In the genomic region with DNA sequence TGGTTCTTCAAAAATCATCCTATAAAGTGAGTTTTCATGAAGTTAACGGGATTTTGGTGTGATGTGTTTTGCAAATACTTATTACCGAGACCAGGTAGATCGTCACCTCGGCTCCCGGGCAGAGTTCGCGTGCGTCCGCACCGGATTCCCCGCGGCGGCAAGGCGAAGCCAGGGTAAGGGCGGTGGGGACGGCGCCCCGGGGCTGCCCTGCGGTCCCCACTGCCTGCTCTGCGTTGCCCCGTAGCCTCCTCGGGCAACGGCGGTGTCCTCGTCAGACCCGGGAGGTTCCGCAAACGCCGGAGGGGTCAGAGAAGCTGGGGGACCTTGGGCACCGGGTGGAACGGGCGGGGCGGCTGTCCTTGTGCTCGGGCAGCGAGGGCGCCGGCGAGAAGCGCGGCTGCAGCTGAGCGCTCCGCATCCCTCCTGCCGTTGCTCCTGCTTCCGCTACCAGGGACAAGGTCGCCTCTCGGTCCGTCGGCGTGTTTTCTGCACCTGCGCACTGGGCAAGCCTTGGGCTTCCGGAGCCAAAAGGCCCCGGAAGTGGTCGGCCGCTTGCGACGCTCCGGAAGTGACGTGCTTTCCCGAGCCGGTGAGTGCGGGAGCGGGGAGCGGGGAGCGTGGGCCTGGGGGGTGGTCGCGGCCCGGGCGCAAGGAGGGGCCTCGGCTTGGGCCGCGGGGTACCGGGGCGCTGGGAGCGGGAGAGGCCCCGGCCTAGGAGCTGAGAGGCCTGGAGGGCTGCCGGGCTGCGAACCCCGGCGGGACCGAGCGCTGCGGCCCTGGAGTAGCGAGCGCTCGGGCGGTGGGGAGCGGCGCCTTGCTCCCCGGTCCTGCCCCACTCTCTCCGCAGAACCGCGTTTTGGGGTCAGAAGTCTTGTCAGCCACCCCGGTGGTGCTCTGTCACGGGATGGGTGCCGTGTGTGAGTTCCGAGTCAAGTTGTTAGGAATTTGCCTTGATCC, we compare ENCODE assay signal across 1 cellular context.
TF ChIP-seq lines count a peak whose summit lies in the region.

A gene with protein sequence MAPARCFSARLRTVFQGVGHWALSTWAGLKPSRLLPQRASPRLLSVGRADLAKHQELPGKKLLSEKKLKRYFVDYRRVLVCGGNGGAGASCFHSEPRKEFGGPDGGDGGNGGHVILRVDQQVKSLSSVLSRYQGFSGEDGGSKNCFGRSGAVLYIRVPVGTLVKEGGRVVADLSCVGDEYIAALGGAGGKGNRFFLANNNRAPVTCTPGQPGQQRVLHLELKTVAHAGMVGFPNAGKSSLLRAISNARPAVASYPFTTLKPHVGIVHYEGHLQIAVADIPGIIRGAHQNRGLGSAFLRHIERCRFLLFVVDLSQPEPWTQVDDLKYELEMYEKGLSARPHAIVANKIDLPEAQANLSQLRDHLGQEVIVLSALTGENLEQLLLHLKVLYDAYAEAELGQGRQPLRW (plus strand): TSS at position 560 of the 957 bp plus-strand sequence. CDS start 10,393 bp downstream, outside the sequence.

TF ChIP-seq in H1, 55 proteins besides CTCF, POLR2A, EP300 and RAD21:
- TF ChIP-seq NRF1 (IDR thresholded peaks at IDR 0.05; ENCODE audit: low read depth, low read length) (peak; percentile 60), BCL11A (IDR thresholded peaks at IDR 0.05; ENCODE audit: low read depth in 2 of 2, low read length in 2 of 2) (no peak), TAF7 (optimal IDR thresholded peaks at IDR 0.05; ENCODE audit: borderline replicate concordance, low read depth, low read length) (peak; percentile 60), GTF2F1 (IDR thresholded peaks at IDR 0.05; ENCODE audit: borderline replicate concordance, low read depth, low read length) (0 out of 2 replicates have a peak, but pooled peaks have one; percentile 64), HDAC2 (IDR thresholded peaks at IDR 0.05; ENCODE audit: borderline replicate concordance in 1 of 2, low read depth in 2 of 2, low read length in 2 of 2) (peak in 1 of 2 experiments; percentile 22; a peak in 1 of 4 replicates), SIN3A (conservative IDR thresholded peaks at IDR 0.05 in 1 of 2, IDR thresholded peaks at IDR 0.05 in 1 of 2; ENCODE audit: low read depth in 1 of 2, low read length in 2 of 2) (peak in 1 of 2 experiments; percentile 18; a peak in 2 of 4 replicates), RBBP5 (IDR thresholded peaks at IDR 0.05; ENCODE audit: borderline replicate concordance, low read depth, low read length) (peak; percentile 92; the same call in 1 of the 2 replicates), SIRT6 (IDR thresholded peaks at IDR 0.05; ENCODE audit: low read length) (no peak), BACH1 (IDR thresholded peaks at IDR 0.05; ENCODE audit: low read length) (no peak), CREB1 (IDR thresholded peaks at IDR 0.05) (peak; percentile 97), ASH2L (IDR thresholded peaks at IDR 0.05; ENCODE audit: low read length) (peak; percentile 98), EGR1 (IDR thresholded peaks at IDR 0.05; ENCODE audit: borderline replicate concordance, low read depth, low read length) (peak; percentile 50; the same call in 1 of the 2 replicates), POLR2AphosphoS5 (IDR thresholded peaks at IDR 0.05; ENCODE audit: low read depth, low read length) (peak; percentile 98), CTBP2 (IDR thresholded peaks at IDR 0.05; ENCODE audit: borderline replicate concordance, insufficient read depth, insufficient read length, low read length) (no peak), SIX5 (IDR thresholded peaks at IDR 0.05; ENCODE audit: low read depth, low read length) (no peak), MAFK (IDR thresholded peaks at IDR 0.05; ENCODE audit: low read depth, low read length) (no peak), JUND (IDR thresholded peaks at IDR 0.05; ENCODE audit: low read length) (peak; percentile 23; the same call in 1 of the 2 replicates), KDM4A (IDR thresholded peaks at IDR 0.05; ENCODE audit: low read depth, low read length, severe bottlenecking) (peak; percentile 56), TAF1 (IDR thresholded peaks at IDR 0.05; ENCODE audit: low read depth, low read length) (peak; percentile 89), SP4 (IDR thresholded peaks at IDR 0.05; ENCODE audit: low read length) (0 out of 2 replicates have a peak, but pooled peaks have one; percentile 19), TBP (IDR thresholded peaks at IDR 0.05; ENCODE audit: low read depth, low read length) (peak; percentile 84), SRF (IDR thresholded peaks at IDR 0.05; ENCODE audit: low read depth, low read length) (peak; percentile 68), HDAC6 (IDR thresholded peaks at IDR 0.05; ENCODE audit: low read depth, low read length) (no peak), GABPA (IDR thresholded peaks at IDR 0.05; ENCODE audit: borderline replicate concordance, insufficient read depth, low read length) (peak; percentile 95), PHF8 (conservative IDR thresholded peaks at IDR 0.05; ENCODE audit: low read depth, low read length) (peak; percentile 93), YY1 (IDR thresholded peaks at IDR 0.05; ENCODE audit: low read depth, low read length) (0 out of 2 replicates have a peak, but pooled peaks have one; percentile 24), KDM5A (IDR thresholded peaks at IDR 0.05; ENCODE audit: low read length) (peak; percentile 56; the same call in 1 of the 2 replicates)
- TF ChIP-seq, protein P1, sequence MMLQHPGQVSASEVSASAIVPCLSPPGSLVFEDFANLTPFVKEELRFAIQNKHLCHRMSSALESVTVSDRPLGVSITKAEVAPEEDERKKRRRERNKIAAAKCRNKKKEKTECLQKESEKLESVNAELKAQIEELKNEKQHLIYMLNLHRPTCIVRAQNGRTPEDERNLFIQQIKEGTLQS (IDR thresholded peaks at IDR 0.05; ENCODE audit: insufficient read depth, low read depth, low read length) = peak; percentile 68; the same call in 1 of the 2 replicates
- TF ChIP-seq, protein P2, sequence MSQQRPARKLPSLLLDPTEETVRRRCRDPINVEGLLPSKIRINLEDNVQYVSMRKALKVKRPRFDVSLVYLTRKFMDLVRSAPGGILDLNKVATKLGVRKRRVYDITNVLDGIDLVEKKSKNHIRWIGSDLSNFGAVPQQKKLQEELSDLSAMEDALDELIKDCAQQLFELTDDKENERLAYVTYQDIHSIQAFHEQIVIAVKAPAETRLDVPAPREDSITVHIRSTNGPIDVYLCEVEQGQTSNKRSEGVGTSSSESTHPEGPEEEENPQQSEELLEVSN (IDR thresholded peaks at IDR 0.05) = peak; percentile 54; the same call in 1 of the 2 replicates
- TF ChIP-seq, protein P3, sequence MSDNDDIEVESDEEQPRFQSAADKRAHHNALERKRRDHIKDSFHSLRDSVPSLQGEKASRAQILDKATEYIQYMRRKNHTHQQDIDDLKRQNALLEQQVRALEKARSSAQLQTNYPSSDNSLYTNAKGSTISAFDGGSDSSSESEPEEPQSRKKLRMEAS (IDR thresholded peaks at IDR 0.05) = peak; percentile 50; the same call in 1 of the 2 replicates
TF ChIP-seq in H1: peak in this region for 23.
